10 cellular contexts compared by ENCODE assay signal in the genomic region with DNA sequence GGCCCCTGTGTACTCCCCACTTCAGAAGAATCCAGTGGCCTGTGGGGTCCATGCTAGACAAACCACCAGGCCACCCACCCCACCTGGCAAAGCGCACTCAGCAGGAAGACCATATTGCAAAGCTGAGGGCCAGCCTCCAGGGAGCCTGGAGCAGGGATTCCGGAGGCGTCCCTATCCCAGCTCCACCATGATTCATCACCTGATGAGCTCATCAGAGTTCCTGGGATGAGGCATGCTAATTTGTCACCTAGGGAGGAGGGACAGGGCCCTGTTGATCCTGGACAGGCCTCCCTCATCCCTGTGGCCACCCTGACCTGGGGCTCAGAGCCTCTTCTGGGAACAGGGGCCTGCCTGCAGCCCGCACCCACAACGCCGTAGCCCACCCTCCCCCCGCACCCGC.
DNase-seq lines count a peak whose midpoint lies in the region; ATAC-seq and TF ChIP-seq lines count a peak whose summit lies in the region.
"Had no signal": no experiment of that assay in that cellular context is flagged by ENCODE, and none has a peak within 500 bp of the region (broad histone marks: within the 10 kb centered on the region; RNA-seq: fewer than 3 reads in every experiment).

No MANE protein-coding gene starts in this region.

- POLR2A ChIA-PET in MCF 10A (lab: Yijun Ruan, JAX): interaction anchor here (1.0 to 1.2 kb wide), 2 partner anchors 26 to 79 kb away, joined by 3 to 5 read pairs; no protein-coding TSS in a partner anchor

- no peaks in the 10 kb centered on the region for H3K27me3 Mint-ChIP-seq in MCF 10A (ENCODE audit: insufficient read depth, unreplicated experiment)
- H3K27me3 Mint-ChIP-seq: stimulated activated naive CD8-positive, alpha-beta T cell treated with anti-CD3 and anti-CD28 coated beads, Interleukin-15, Interleukin-2, amounts not matched to agents 100 ng/mL and 50 ng/mL, for 24 hours had no signal

- BruUV-seq in MCF 10A (replicated peaks; lab: Mats Ljungman, UMichigan): no TSS peak

- no peak overlapping the region for H3K27ac Mint-ChIP-seq in MCF 10A (ENCODE audit: low read depth, unreplicated experiment)

- H3K4me3 Mint-ChIP-seq in MCF 10A (ENCODE audit: unreplicated experiment): no peak overlapping the region
- H3K4me3 Mint-ChIP-seq: stimulated activated naive CD8-positive, alpha-beta T cell treated with anti-CD3 and anti-CD28 coated beads, Interleukin-15, Interleukin-2, amounts not matched to agents 100 ng/mL and 50 ng/mL, for 24 hours had no signal

- H3K9ac ChIP-seq in stomach smooth muscle (ENCODE audit: low read length in 2 of 2): no peak overlapping the region

- H3K27ac ChIP-seq in breast epithelium (no peak overlapping the region), stomach smooth muscle (ENCODE audit: low read length) (peak overlapping the region; percentile 55), gastrocnemius medialis (no peak overlapping the region)

- H3K4me3 ChIP-seq in breast epithelium (no peak overlapping the region), stomach smooth muscle (ENCODE audit: low read length in 2 of 2) (no peak overlapping the region), gastrocnemius medialis (no peak overlapping the region)

- H3K4me1 ChIP-seq in breast epithelium (no peaks in the 10 kb centered on the region), stomach smooth muscle (ENCODE audit: control insufficient read depth, insufficient read depth, low read length) (peaks cover 55% of the 10 kb centered on the region), gastrocnemius medialis (no peaks in the 10 kb centered on the region)

- in situ Hi-C loops in gastrocnemius medialis (cut with MboI; ENCODE audit: low sequenced_read_pairs in 4 of 4): no loop called here

- TF ChIP-seq POLR2A in breast epithelium (IDR thresholded peaks at IDR 0.05): no peak
- no peak for TF ChIP-seq POLR2A in gastrocnemius medialis (IDR thresholded peaks at IDR 0.05)

- CTCF ChIA-PET in MCF 10A (lab: Yijun Ruan, JAX): interaction anchor here (0.6 to 1.2 kb wide), 2 partner anchors 23 to 616 kb away, joined by 3 read pairs; no protein-coding TSS in a partner anchor

- TF ChIP-seq CTCF in MCF 10A (IDR thresholded peaks at IDR 0.05; ENCODE audit: unreplicated experiment) (no peak), breast epithelium (IDR thresholded peaks at IDR 0.05) (no peak), gastrocnemius medialis (IDR thresholded peaks at IDR 0.05 in 4 of 5, conservative IDR thresholded peaks at IDR 0.05 in 1 of 5) (no peak)

- ATAC-seq in gastrocnemius medialis: no peak

- peaks cover 17% of the 10 kb centered on the region for H3K36me3 Mint-ChIP-seq in MCF 10A (ENCODE audit: insufficient read depth, unreplicated experiment)

- peak; percentile 79 for DNase-seq in MCF 10A (ENCODE audit: unreplicated experiment)
- DNase-seq in breast epithelium (ENCODE audit: low spot score in 2 of 2): no peak
- peak; percentile 35 for DNase-seq in SW480 (ENCODE audit: low spot score)
- peak in 34 of 42 donors; percentile 19 to 85 (median 52) for DNase-seq in head of caudate nucleus
- no peak for DNase-seq in COLO829 (ENCODE audit: low spot score)
- DNase-seq in NCI-H82 (lab: John Stamatoyannopoulos, UW): no peak
- DNase-seq in gastrocnemius medialis: no peak
- DNase-seq: stimulated activated CD4-positive, alpha-beta T cell treated with anti-CD3 and anti-CD28 coated beads, Interleukin-15, amount 100 ng/mL, for 24 hours had no signal

- intact Hi-C loops in MCF 10A (cut with micrococcal nuclease) (no loop called here), breast epithelium (cut with DNase I; ENCODE audit: low total_unique reads) (no loop called here), head of caudate nucleus (cut with DNase I) (no loop called here), gastrocnemius medialis (cut with DNase I; ENCODE audit: low total_unique reads) (no loop called here)

- H3K36me3 ChIP-seq in breast epithelium (no peaks in the 10 kb centered on the region), stomach smooth muscle (ENCODE audit: control insufficient read depth in 2 of 2, insufficient read depth in 2 of 2, low read length in 2 of 2) (peaks cover 0 to 2% of the 10 kb centered on the region in 2 donors), gastrocnemius medialis (no peaks in the 10 kb centered on the region)

- H3K27me3 ChIP-seq in breast epithelium (no peaks in the 10 kb centered on the region), stomach smooth muscle (ENCODE audit: control insufficient read depth in 1 of 2, insufficient read depth in 2 of 2, low read length in 2 of 2) (no peaks in the 10 kb centered on the region), gastrocnemius medialis (peaks cover 0 to 2% (median 0%) of the 10 kb centered on the region in 3 donors)

- H3K9me3 ChIP-seq in breast epithelium: no peaks in the 10 kb centered on the region
- no peaks in the 10 kb centered on the region for H3K9me3 ChIP-seq in stomach smooth muscle (ENCODE audit: control insufficient read depth in 2 of 2, low read length in 2 of 2)
- H3K9me3 ChIP-seq in gastrocnemius medialis: no peaks in the 10 kb centered on the region

- peaks cover 8% of the 10 kb centered on the region for H3K9me3 Mint-ChIP-seq in MCF 10A (ENCODE audit: unreplicated experiment)
- H3K9me3 Mint-ChIP-seq: stimulated activated naive CD8-positive, alpha-beta T cell treated with anti-CD3 and anti-CD28 coated beads, Interleukin-15, Interleukin-2, amounts not matched to agents 100 ng/mL and 50 ng/mL, for 24 hours had no signal

- H3K4me1 Mint-ChIP-seq in MCF 10A (ENCODE audit: insufficient read depth, unreplicated experiment): peaks cover 35% of the 10 kb centered on the region

Comparison
In these comparisons a context has a peak if more than half of its experiments do, and no peak if none do; other contexts are left out.
1. DNase-seq: peak in MCF 10A (single experiment), SW480 (single experiment) and head of caudate nucleus (34 of 42); none in breast epithelium (0 of 2), COLO829 (single experiment), NCI-H82 (single experiment) and gastrocnemius medialis (0 of 2).